In genomic region chr7:102227371-102227770, GRCh38 we compare ENCODE assay signal across 22 cellular contexts. TPM values are rescaled to one million over a fixed set of nuclear protein-coding genes. Genes with fewer than 3 reads are reported as not detected.
DNase-seq lines count a peak whose midpoint lies in the region; ATAC-seq, FAIRE-seq and TF ChIP-seq lines count a peak whose summit lies in the region.
"Had no signal": no experiment of that assay in that cellular context is flagged by ENCODE, and none has a peak within 500 bp of the region (broad histone marks: within the 10 kb centered on the region; RNA-seq: fewer than 3 reads in every experiment).

No MANE protein-coding gene starts in this region.

- H3K9ac ChIP-seq in H1 (replicated peaks in 1 of 4; ENCODE audit: extremely low read depth in 1 of 4, low read depth in 3 of 4, low read length in 3 of 4) = no peak overlapping the region
- no peak overlapping the region for H3K9ac ChIP-seq in parathyroid adenoma
- H3K9ac ChIP-seq: BLaER1 had no signal

- H3K18ac ChIP-seq in H1 (ENCODE audit: extremely low read depth, low read length) = no peak overlapping the region

- no peak overlapping the region for H3K56ac ChIP-seq in H1 (replicated peaks; ENCODE audit: insufficient read length, low read depth, low read length)

- no peaks in the 10 kb centered on the region for H4K20me1 ChIP-seq in H1 (replicated peaks in 1 of 2; ENCODE audit: control insufficient read depth in 1 of 2, insufficient read depth in 2 of 2, low read length in 2 of 2)

- H2AFZ ChIP-seq in H1 (ENCODE audit: low read length) (no peak overlapping the region), parathyroid adenoma (peak overlapping the region; percentile 36)

- H2BK120ac ChIP-seq in H1 (replicated peaks; ENCODE audit: low read depth, low read length) = no peak overlapping the region

- DNase-seq in NCI-H2227 (lab: John Stamatoyannopoulos, UW; ENCODE audit: unreplicated experiment) (peak; percentile 44), NCI-H2227 treated with DMSO at 0.1 percent for 48 hours (lab: John Stamatoyannopoulos, UW) (no peak), Panc1 (ENCODE audit: low read depth, low spot score) (no peak), H1 (ENCODE audit: low read depth in 1 of 2, low spot score in 2 of 2) (no peak), SHP77 treated with DMSO at 0.1 percent for 48 hours (lab: John Stamatoyannopoulos, UW) (no peak), GDM1 (lab: John Stamatoyannopoulos, UW) (no peak)
- DNase-seq: Caco-2; CD4-positive, CD25-positive, alpha-beta regulatory T cell; CD8-positive, alpha-beta T cell; DMS153; DND-41; GF-D8; GOT3; H7; HCEC 1CT had no signal

- no peaks in the 10 kb centered on the region for H3K4me1 ChIP-seq in Panc1 (ENCODE audit: control insufficient read depth, insufficient read depth, low read length)
- H3K4me1 ChIP-seq in H1 (replicated peaks in 1 of 4; ENCODE audit: control insufficient read depth in 3 of 4, insufficient read depth in 4 of 4, low read length in 3 of 4) = 0 out of 7 replicates have a peak, but pooled peaks cover 0 to 2% (median 0%) of the 10 kb centered on the region in 4 experiments
- H3K4me1 ChIP-seq in parathyroid adenoma = peaks cover 10% of the 10 kb centered on the region
- H3K4me1 ChIP-seq: Caco-2 had no signal

- TF ChIP-seq EP300 in H1 (IDR thresholded peaks at IDR 0.05; ENCODE audit: borderline replicate concordance in 1 of 2, low read depth in 2 of 2, low read length in 2 of 2) = no peak

- H3K27ac ChIP-seq in Panc1 (ENCODE audit: low read length) (no peak overlapping the region), H1 (ENCODE audit: low read depth, low read length) (no peak overlapping the region), parathyroid adenoma (peak overlapping the region; percentile 39)
- H3K27ac ChIP-seq: 22Rv1, BLaER1, C4-2B had no signal

- H3K27me3 ChIP-seq in Panc1 (ENCODE audit: control insufficient read depth, insufficient read depth, low read length) = no peaks in the 10 kb centered on the region
- no peaks in the 10 kb centered on the region for H3K27me3 ChIP-seq in H1 (replicated peaks in 1 of 4; ENCODE audit: control insufficient read depth in 3 of 4, extremely low read depth in 1 of 4, insufficient read depth in 3 of 4, low read length in 3 of 4)
- H3K27me3 ChIP-seq in parathyroid adenoma (ENCODE audit: control insufficient read depth, insufficient read depth, low read length) = no peaks in the 10 kb centered on the region
- H3K27me3 ChIP-seq: BLaER1 had no signal

- CTCF ChIA-PET in Panc1 (lab: Charles Lee) (no interaction called here), H1 (lab: Charles Lee; ENCODE audit: partially characterized antibody) (no interaction called here)

- H4K8ac ChIP-seq in H1 (ENCODE audit: extremely low read depth, insufficient read depth, low read length) = peak overlapping the region; percentile 80

- H2BK20ac ChIP-seq in H1 (ENCODE audit: low read length) = no peak overlapping the region

- H4K5ac ChIP-seq in H1 (ENCODE audit: insufficient read length, low read depth, low read length) = no peak overlapping the region

- 96% methylated on average over 18 of the region's 18 CpGs; no CpG with 5 or more reads in 1 of the 2 experiments for WGBS in H1 (ENCODE audit: extremely low coverage in 1 of 2, insufficient coverage in 1 of 2, insufficient read length in 1 of 2, insufficient replicate concordance in 2 of 2, low coverage in 1 of 2, low lambda C conversion rate in 2 of 2, missing lambda C conversion rate in 1 of 2), 2 experiments

- POLR2A ChIA-PET in Panc1 (lab: Charles Lee) (no interaction called here), H1 (lab: Charles Lee; ENCODE audit: partially characterized antibody) (no interaction called here)

- no peak for TF ChIP-seq POLR2A in H1 (IDR thresholded peaks at IDR 0.05; ENCODE audit: control extremely low read depth in 1 of 2, low read depth in 2 of 2, low read length in 2 of 2)

- H3K79me2 ChIP-seq in H1 (ENCODE audit: control insufficient read depth in 1 of 2, insufficient read depth in 2 of 2, low read length in 2 of 2) = no peaks in the 10 kb centered on the region
- H3K79me2 ChIP-seq in parathyroid adenoma = no peaks in the 10 kb centered on the region

- H3K14ac ChIP-seq in H1 (ENCODE audit: insufficient read length) = no peak overlapping the region

- ATAC-seq in Panc1 = 0 out of 2 replicates have a peak, but pooled peaks have one; percentile 44
- ATAC-seq: CD8-positive, alpha-beta T cell had no signal

- TF ChIP-seq CTCF in Panc1 (IDR thresholded peaks at IDR 0.05) = no peak
- no peak for TF ChIP-seq CTCF in H1 (IDR thresholded peaks at IDR 0.05; ENCODE audit: control extremely low read depth in 1 of 3, insufficient read depth in 1 of 3, low read depth in 1 of 3, low read length in 3 of 3)
- TF ChIP-seq CTCF in parathyroid adenoma (IDR thresholded peaks at IDR 0.05) = no peak

- no peak for TF ChIP-seq RAD21 in H1 (IDR thresholded peaks at IDR 0.05 in 1 of 2, conservative IDR thresholded peaks at IDR 0.05 in 1 of 2; ENCODE audit: low read depth in 2 of 2, low read length in 2 of 2)

- BruUV-seq in Panc1 (replicated peaks; lab: Mats Ljungman, UMichigan) = no TSS peak

- no peak overlapping the region for H3K4me2 ChIP-seq in H1 (ENCODE audit: insufficient read depth in 1 of 2, low read depth in 2 of 2, low read length in 2 of 2)
- peak overlapping the region; percentile 87 for H3K4me2 ChIP-seq in parathyroid adenoma (ENCODE audit: low read length)
- H3K4me2 ChIP-seq: BLaER1 had no signal

- H3K9me3 ChIP-seq in Panc1 (ENCODE audit: control insufficient read depth, insufficient read depth, low read depth, low read length) (no peaks in the 10 kb centered on the region), H1 (ENCODE audit: insufficient read depth in 2 of 2, low read depth in 1 of 2, low read length in 1 of 2) (no peaks in the 10 kb centered on the region), parathyroid adenoma (ENCODE audit: control insufficient read depth, low read length) (no peaks in the 10 kb centered on the region)
- H3K9me3 ChIP-seq: BLaER1, Caco-2 had no signal

- no peak overlapping the region for H3K23ac ChIP-seq in H1 (ENCODE audit: insufficient read length)

- intact Hi-C loops in Panc1 (cut with micrococcal nuclease; ENCODE audit: unreplicated experiment) = no loop called here

- H2BK12ac ChIP-seq in H1 (ENCODE audit: low read depth, low read length) = no peak overlapping the region

- no peak overlapping the region for H3K4ac ChIP-seq in H1 (replicated peaks; ENCODE audit: insufficient read length, low read depth, low read length)

- no peak overlapping the region for H2BK15ac ChIP-seq in H1 (ENCODE audit: low read length)

- H3K4me3 ChIP-seq in Panc1 (ENCODE audit: low read depth in 2 of 2, low read length in 2 of 2) = no peak overlapping the region
- no peak overlapping the region for H3K4me3 ChIP-seq in H1 (ENCODE audit: extremely low read depth in 1 of 4, insufficient read depth in 2 of 4, low read depth in 3 of 4, low read length in 4 of 4)
- peak overlapping the region; percentile 62 for H3K4me3 ChIP-seq in parathyroid adenoma (ENCODE audit: low read depth, low read length)
- H3K4me3 ChIP-seq: BLaER1 had no signal

- in situ Hi-C loops in Panc1 (cut with HindIII; ENCODE audit: low pct_unique_long_range_greater_than_20kb, low sequenced_read_pairs) = no loop called here

- no peak for FAIRE-seq in H1 (lab: Jason Lieb, UNC)
- FAIRE-seq: A204.1, GM12891, GM18507 had no signal

- no peak overlapping the region for H4K91ac ChIP-seq in H1 (replicated peaks; ENCODE audit: insufficient read length, low read length)

- H3K23me2 ChIP-seq in H1 (ENCODE audit: low read depth, low read length) = no peaks in the 10 kb centered on the region

- H3K36me3 ChIP-seq in Panc1 (ENCODE audit: control insufficient read depth, insufficient read depth, low read length) = no peaks in the 10 kb centered on the region
- H3K36me3 ChIP-seq in H1 (ENCODE audit: control insufficient read depth in 2 of 4, insufficient read depth in 4 of 4, low read length in 3 of 4) = peaks cover 0 to 15% (median 7%) of the 10 kb centered on the region in 4 experiments; a peak in 4 of 8 replicates
- H3K36me3 ChIP-seq in parathyroid adenoma (ENCODE audit: control insufficient read depth, insufficient read depth, low read length) = no peaks in the 10 kb centered on the region

- no peak overlapping the region for H2AK5ac ChIP-seq in H1 (ENCODE audit: low read depth, low read length)

- no peak overlapping the region for H2BK5ac ChIP-seq in H1 (ENCODE audit: low read depth, low read length)

- H3K79me1 ChIP-seq in H1 (ENCODE audit: low read depth, low read length) = no peaks in the 10 kb centered on the region

TF ChIP-seq in H1, 55 proteins besides CTCF, POLR2A, EP300 and RAD21:
- TF ChIP-seq TCF12 (IDR thresholded peaks at IDR 0.05; ENCODE audit: low read depth, low read length) (no peak), BCL11A (IDR thresholded peaks at IDR 0.05; ENCODE audit: low read depth in 2 of 2, low read length in 2 of 2) (no peak), POLR2AphosphoS5 (IDR thresholded peaks at IDR 0.05; ENCODE audit: low read depth, low read length) (no peak), EZH2 (IDR thresholded peaks at IDR 0.05; ENCODE audit: low read depth, low read length, severe bottlenecking) (no peak), SP2 (IDR thresholded peaks at IDR 0.05; ENCODE audit: low read length) (no peak), SP1 (IDR thresholded peaks at IDR 0.05; ENCODE audit: low read depth, low read length) (no peak)
TF ChIP-seq in H1: peak in this region for 0.

RNA-seq across cellular contexts. Expression of gene SH2B2, which starts 59.3 kb away (rescaled TPM):
- total RNA-seq in Panc1 (2021; ENCODE audit: unreplicated experiment) = 2.8 TPM
- polyA plus RNA-seq in Panc1 (2012; ENCODE audit: insufficient read length) = 7.4 TPM
- 17.5 and 18.7 TPM in 2 replicates for total RNA-seq in H1 (2021; fragmentation: NEBNext Ultra II Directional; extraction: Animal tissue kit (Norgen Biotek cat#: 25700))
- 11.5 and 21.0 TPM in 2 replicates for polyA plus RNA-seq in H1 (2011; rRNA removed)
- 11.9 TPM for polyA plus RNA-seq in H1 (2011; cell fraction: cytosol; rRNA removed)
- 13.6 TPM for polyA plus RNA-seq in H1 (2011; cell fraction: nucleus; rRNA removed)
- polyA plus RNA-seq in H1 (2012, experiment 1 of 2) = 4.5 to 12.5 TPM (median 10.7 TPM) in 4 replicates
- polyA plus RNA-seq in H1 (2012, experiment 2 of 2) = 6.4 TPM
- polyA plus RNA-seq in H1 (2013, experiment 1 of 2) = 6.5 TPM
- polyA plus RNA-seq in H1 (2013, experiment 2 of 2) = 7.5 TPM
- polyA minus RNA-seq in H1 (2011; rRNA and poly(A)+ RNA removed) = 5.3 and 6.7 TPM in 2 replicates
- polyA minus RNA-seq in H1 (2011; cell fraction: cytosol; rRNA and poly(A)+ RNA removed) = 11.3 TPM
- 7.5 TPM for polyA minus RNA-seq in H1 (2011; cell fraction: nucleus; rRNA and poly(A)+ RNA removed)
